In genomic region chr11:363948-364761, GRCh38 we compare ENCODE assay signal across 9 cellular contexts. TPM values are rescaled to one million over a fixed set of nuclear protein-coding genes. Genes with fewer than 3 reads are reported as not detected.
DNase-seq lines count a peak whose midpoint lies in the region; ATAC-seq and TF ChIP-seq lines count a peak whose summit lies in the region.
"Had no signal": no experiment of that assay in that cellular context is flagged by ENCODE, and none has a peak within 500 bp of the region (broad histone marks: within the 10 kb centered on the region; RNA-seq: fewer than 3 reads in every experiment).

No MANE protein-coding gene starts in this region.

- DNase-seq in EL (peak; percentile 61), NCI-H1092 (lab: John Stamatoyannopoulos, UW) (peak; percentile 55), smooth muscle cell (lab: John Stamatoyannopoulos, UW; ENCODE audit: unreplicated experiment) (no peak), KG1 (lab: John Stamatoyannopoulos, UW) (no peak)
- DNase-seq in activated CD4-positive, alpha-beta T cell treated with anti-CD3 and anti-CD28 coated beads, Interleukin-2, amount 10 ng/mL, durations not matched to agents 24 days and 14 days: peak; percentile 83

- H3K4me2 ChIP-seq in smooth muscle cell: no peak overlapping the region

- H3K9me3 Mint-ChIP-seq in activated CD4-positive, alpha-beta T cell treated with anti-CD3 and anti-CD28 coated beads, Interleukin-2, amount 10 ng/mL, durations not matched to agents 24 days and 14 days: no peaks in the 10 kb centered on the region

- no peak overlapping the region for H3K4me3 ChIP-seq in smooth muscle cell

- no peak overlapping the region for H2AFZ ChIP-seq in smooth muscle cell (ENCODE audit: low read depth)

- TF ChIP-seq CTCF in smooth muscle cell (IDR thresholded peaks at IDR 0.05; ENCODE audit: borderline replicate concordance, insufficient read depth, poor library complexity, severe bottlenecking): peak; percentile 31

- no peaks in the 10 kb centered on the region for H3K36me3 ChIP-seq in smooth muscle cell (ENCODE audit: low read depth)

- no peaks in the 10 kb centered on the region for H3K9me3 ChIP-seq in smooth muscle cell (replicated peaks; ENCODE audit: low read depth)

- intact Hi-C loops in activated CD4-positive, alpha-beta T cell treated with anti-CD3 and anti-CD28 coated beads, Interleukin-2, amount 10 ng/mL, durations not matched to agents 24 days and 14 days (cut with micrococcal nuclease): no loop called here

- H3K27me3 Mint-ChIP-seq in activated CD4-positive, alpha-beta T cell treated with anti-CD3 and anti-CD28 coated beads, Interleukin-2, amount 10 ng/mL, durations not matched to agents 24 days and 14 days: peaks cover 34% of the 10 kb centered on the region

- H3F3A ChIP-seq in smooth muscle cell (ENCODE audit: low read depth): no peaks in the 10 kb centered on the region

- no peak overlapping the region for H3K4me3 Mint-ChIP-seq in activated CD4-positive, alpha-beta T cell treated with anti-CD3 and anti-CD28 coated beads, Interleukin-2, amount 10 ng/mL, durations not matched to agents 24 days and 14 days
- H3K4me3 Mint-ChIP-seq: T-helper 1 cell treated with Interleukin-12 subunit alpha and Interleukin-12 subunit beta and Interleukin-4 antibody, amounts not matched to agents 30 μg/mL and 1 μg/mL, for 36 hours had no signal

- H3K27ac ChIP-seq in smooth muscle cell (ENCODE audit: low read depth): no peak overlapping the region

- no peaks in the 10 kb centered on the region for H3K27me3 ChIP-seq in smooth muscle cell (ENCODE audit: low read depth)

- H3K4me1 Mint-ChIP-seq in activated CD4-positive, alpha-beta T cell treated with anti-CD3 and anti-CD28 coated beads, Interleukin-2, amount 10 ng/mL, durations not matched to agents 24 days and 14 days: peaks cover 8% of the 10 kb centered on the region

- no peaks in the 10 kb centered on the region for H3K79me2 ChIP-seq in smooth muscle cell (ENCODE audit: low read depth)

- H3K27ac Mint-ChIP-seq in activated CD4-positive, alpha-beta T cell treated with anti-CD3 and anti-CD28 coated beads, Interleukin-2, amount 10 ng/mL, durations not matched to agents 24 days and 14 days: no peak overlapping the region
- H3K27ac Mint-ChIP-seq: T-helper 1 cell treated with Interleukin-12 subunit alpha and Interleukin-12 subunit beta and Interleukin-4 antibody, amounts not matched to agents 30 μg/mL and 1 μg/mL, for 36 hours had no signal

- H4K20me1 ChIP-seq in smooth muscle cell (ENCODE audit: low read depth): no peaks in the 10 kb centered on the region

- no peaks in the 10 kb centered on the region for H3K4me1 ChIP-seq in smooth muscle cell (ENCODE audit: low read depth)

- no peak overlapping the region for H3K9ac ChIP-seq in smooth muscle cell (ENCODE audit: low read depth)

- ATAC-seq in esophagus mucosa: peak; percentile 96
- no peak for ATAC-seq in GM18870 (IDR thresholded peaks at IDR 0.05; ENCODE audit: unreplicated experiment)
- no peak for ATAC-seq in HG03159 (IDR thresholded peaks at IDR 0.05; ENCODE audit: unreplicated experiment)

- peaks cover 1% of the 10 kb centered on the region for H3K36me3 Mint-ChIP-seq in activated CD4-positive, alpha-beta T cell treated with anti-CD3 and anti-CD28 coated beads, Interleukin-2, amount 10 ng/mL, durations not matched to agents 24 days and 14 days (ENCODE audit: low read depth)

- 75% methylated on average over 23 of the region's 24 CpGs for WGBS in smooth muscle cell (ENCODE audit: low lambda C conversion rate)

RNA-seq across cellular contexts. Expression of gene B4GALNT4, which starts 5.1 kb away (rescaled TPM):
- 3.9 and 4.1 TPM in 2 replicates for total RNA-seq in activated CD4-positive, alpha-beta T cell treated with anti-CD3 and anti-CD28 coated beads, Interleukin-2, amount 10 ng/mL, durations not matched to agents 24 days and 14 days
- total RNA-seq in esophagus mucosa (0.32 TPM), smooth muscle cell (21.9 and 48.8 TPM in 2 replicates)
- 44.9 and 45.8 TPM in 2 replicates for polyA plus RNA-seq in smooth muscle cell

RNA-seq across cellular contexts. Expression of gene PKP3, which starts 29.9 kb away (rescaled TPM):
- not detected in 2 replicates for total RNA-seq in activated CD4-positive, alpha-beta T cell treated with anti-CD3 and anti-CD28 coated beads, Interleukin-2, amount 10 ng/mL, durations not matched to agents 24 days and 14 days
- 359 TPM for total RNA-seq in esophagus mucosa
- total RNA-seq in smooth muscle cell: 32.0 and 61.2 TPM in 2 replicates
- polyA plus RNA-seq in smooth muscle cell: 24.6 and 69.9 TPM in 2 replicates

RNA-seq across cellular contexts. Expression of gene IFITM3, which starts 43.5 kb away (rescaled TPM):
- total RNA-seq in activated CD4-positive, alpha-beta T cell treated with anti-CD3 and anti-CD28 coated beads, Interleukin-2, amount 10 ng/mL, durations not matched to agents 24 days and 14 days: 5.0 and 6.0 TPM in 2 replicates
- total RNA-seq in esophagus mucosa (180 TPM), smooth muscle cell (392 and 393 TPM in 2 replicates)
- 3,295 and 4,132 TPM in 2 replicates for polyA plus RNA-seq in smooth muscle cell

RNA-seq across cellular contexts. Expression of gene IFITM1, which starts 50.3 kb away (rescaled TPM):
- total RNA-seq in activated CD4-positive, alpha-beta T cell treated with anti-CD3 and anti-CD28 coated beads, Interleukin-2, amount 10 ng/mL, durations not matched to agents 24 days and 14 days: 241 and 256 TPM in 2 replicates
- total RNA-seq in esophagus mucosa: 59.8 TPM
- total RNA-seq in smooth muscle cell: 355 TPM in 2 replicates
- polyA plus RNA-seq in smooth muscle cell: 599 and 726 TPM in 2 replicates

RNA-seq across cellular contexts. Expression of gene SIGIRR, which starts 50.6 kb away (rescaled TPM):
- 40.7 and 42.7 TPM in 2 replicates for total RNA-seq in activated CD4-positive, alpha-beta T cell treated with anti-CD3 and anti-CD28 coated beads, Interleukin-2, amount 10 ng/mL, durations not matched to agents 24 days and 14 days
- total RNA-seq in esophagus mucosa: 15.4 TPM
- 15.3 and 18.3 TPM in 2 replicates for total RNA-seq in smooth muscle cell
- 26.3 and 29.4 TPM in 2 replicates for polyA plus RNA-seq in smooth muscle cell

Comparison
In these comparisons a context has a peak if more than half of its experiments do, and no peak if none do; other contexts are left out.
1. DNase-seq: peak in EL (single experiment), NCI-H1092 (single experiment) and activated CD4-positive, alpha-beta T cell treated with anti-CD3 and anti-CD28 coated beads, Interleukin-2, amount 10 ng/mL, durations not matched to agents 24 days and 14 days (single experiment); none in smooth muscle cell (single experiment) and KG1 (single experiment).
2. RNA of gene PKP3, which starts 29.9 kb away (total RNA-seq): 359 TPM in esophagus mucosa (single experiment) and 32.0 to 61.2 TPM in smooth muscle cell; not detected in activated CD4-positive, alpha-beta T cell treated with anti-CD3 and anti-CD28 coated beads, Interleukin-2, amount 10 ng/mL, durations not matched to agents 24 days and 14 days; every median in the first group is over 10 times any median in the second.
3. RNA of gene IFITM3, which starts 43.5 kb away (total RNA-seq): 392 to 393 TPM in smooth muscle cell and 180 TPM in esophagus mucosa (single experiment); 5.0 to 6.0 TPM in activated CD4-positive, alpha-beta T cell treated with anti-CD3 and anti-CD28 coated beads, Interleukin-2, amount 10 ng/mL, durations not matched to agents 24 days and 14 days; every median in the first group is over 10 times any median in the second.